Comparison of ENCODE assay signal across 3 cellular contexts in the genomic region with DNA sequence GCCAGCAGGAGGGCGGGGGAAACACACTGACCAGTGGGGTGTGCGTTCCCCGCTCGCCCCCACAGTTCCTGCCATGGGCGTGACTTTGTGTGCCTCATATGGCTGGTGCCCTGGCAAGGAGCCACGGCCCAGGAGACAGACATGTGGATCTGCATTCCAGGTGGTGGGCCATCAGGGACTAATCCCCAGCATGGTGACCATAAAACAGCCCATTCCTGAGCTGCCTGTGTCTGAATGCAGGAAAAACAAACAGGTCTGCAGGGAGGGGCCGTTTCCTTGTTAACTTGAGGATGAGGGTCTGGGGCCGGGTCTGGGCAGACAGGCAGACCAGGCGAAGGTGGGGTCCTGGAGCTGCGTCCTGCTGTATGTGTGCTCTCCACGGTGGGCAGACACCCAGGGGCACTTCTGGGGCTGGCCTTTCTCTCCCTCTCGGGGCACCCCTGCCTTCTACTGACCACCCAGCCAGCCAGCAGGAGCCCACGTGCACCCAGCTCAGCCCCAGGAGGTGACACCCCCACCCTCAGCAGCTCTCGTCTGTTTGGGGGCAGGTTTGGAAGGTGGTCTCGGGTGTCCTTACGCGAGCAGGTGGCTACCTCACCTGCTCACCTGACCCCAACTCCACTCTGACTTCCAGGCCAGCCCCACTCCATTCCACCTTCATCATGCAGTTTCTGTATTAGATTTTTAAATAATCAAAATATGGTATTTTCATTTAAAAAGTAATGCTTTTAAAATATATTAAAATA.
TF ChIP-seq lines count a peak whose summit lies in the region.

No MANE protein-coding gene starts in this region.

TF ChIP-seq in SK-N-SH, 30 proteins besides CTCF, POLR2A, EP300 and RAD21:
- no peak for TF ChIP-seq JUND (IDR thresholded peaks at IDR 0.05)
- TF ChIP-seq TEAD4 (IDR thresholded peaks at IDR 0.05; ENCODE audit: borderline replicate concordance, insufficient read depth): no peak
- TF ChIP-seq, protein P1, sequence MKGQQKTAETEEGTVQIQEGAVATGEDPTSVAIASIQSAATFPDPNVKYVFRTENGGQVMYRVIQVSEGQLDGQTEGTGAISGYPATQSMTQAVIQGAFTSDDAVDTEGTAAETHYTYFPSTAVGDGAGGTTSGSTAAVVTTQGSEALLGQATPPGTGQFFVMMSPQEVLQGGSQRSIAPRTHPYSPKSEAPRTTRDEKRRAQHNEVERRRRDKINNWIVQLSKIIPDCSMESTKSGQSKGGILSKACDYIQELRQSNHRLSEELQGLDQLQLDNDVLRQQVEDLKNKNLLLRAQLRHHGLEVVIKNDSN (IDR thresholded peaks at IDR 0.05; ENCODE audit: borderline replicate concordance, low read depth): no peak
- TF ChIP-seq, protein P2, sequence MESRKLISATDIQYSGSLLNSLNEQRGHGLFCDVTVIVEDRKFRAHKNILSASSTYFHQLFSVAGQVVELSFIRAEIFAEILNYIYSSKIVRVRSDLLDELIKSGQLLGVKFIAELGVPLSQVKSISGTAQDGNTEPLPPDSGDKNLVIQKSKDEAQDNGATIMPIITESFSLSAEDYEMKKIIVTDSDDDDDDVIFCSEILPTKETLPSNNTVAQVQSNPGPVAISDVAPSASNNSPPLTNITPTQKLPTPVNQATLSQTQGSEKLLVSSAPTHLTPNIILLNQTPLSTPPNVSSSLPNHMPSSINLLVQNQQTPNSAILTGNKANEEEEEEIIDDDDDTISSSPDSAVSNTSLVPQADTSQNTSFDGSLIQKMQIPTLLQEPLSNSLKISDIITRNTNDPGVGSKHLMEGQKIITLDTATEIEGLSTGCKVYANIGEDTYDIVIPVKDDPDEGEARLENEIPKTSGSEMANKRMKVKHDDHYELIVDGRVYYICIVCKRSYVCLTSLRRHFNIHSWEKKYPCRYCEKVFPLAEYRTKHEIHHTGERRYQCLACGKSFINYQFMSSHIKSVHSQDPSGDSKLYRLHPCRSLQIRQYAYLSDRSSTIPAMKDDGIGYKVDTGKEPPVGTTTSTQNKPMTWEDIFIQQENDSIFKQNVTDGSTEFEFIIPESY (IDR thresholded peaks at IDR 0.05; ENCODE audit: borderline replicate concordance, low read depth): no peak
- TF ChIP-seq FOSL2 (IDR thresholded peaks at IDR 0.05; ENCODE audit: borderline replicate concordance, low read depth): no peak
- TF ChIP-seq SMC3 (IDR thresholded peaks at IDR 0.05; ENCODE audit: low read depth, low read length): no peak
- TF ChIP-seq RXRA (IDR thresholded peaks at IDR 0.05; ENCODE audit: borderline replicate concordance, low read depth): no peak
- TF ChIP-seq, protein P3, sequence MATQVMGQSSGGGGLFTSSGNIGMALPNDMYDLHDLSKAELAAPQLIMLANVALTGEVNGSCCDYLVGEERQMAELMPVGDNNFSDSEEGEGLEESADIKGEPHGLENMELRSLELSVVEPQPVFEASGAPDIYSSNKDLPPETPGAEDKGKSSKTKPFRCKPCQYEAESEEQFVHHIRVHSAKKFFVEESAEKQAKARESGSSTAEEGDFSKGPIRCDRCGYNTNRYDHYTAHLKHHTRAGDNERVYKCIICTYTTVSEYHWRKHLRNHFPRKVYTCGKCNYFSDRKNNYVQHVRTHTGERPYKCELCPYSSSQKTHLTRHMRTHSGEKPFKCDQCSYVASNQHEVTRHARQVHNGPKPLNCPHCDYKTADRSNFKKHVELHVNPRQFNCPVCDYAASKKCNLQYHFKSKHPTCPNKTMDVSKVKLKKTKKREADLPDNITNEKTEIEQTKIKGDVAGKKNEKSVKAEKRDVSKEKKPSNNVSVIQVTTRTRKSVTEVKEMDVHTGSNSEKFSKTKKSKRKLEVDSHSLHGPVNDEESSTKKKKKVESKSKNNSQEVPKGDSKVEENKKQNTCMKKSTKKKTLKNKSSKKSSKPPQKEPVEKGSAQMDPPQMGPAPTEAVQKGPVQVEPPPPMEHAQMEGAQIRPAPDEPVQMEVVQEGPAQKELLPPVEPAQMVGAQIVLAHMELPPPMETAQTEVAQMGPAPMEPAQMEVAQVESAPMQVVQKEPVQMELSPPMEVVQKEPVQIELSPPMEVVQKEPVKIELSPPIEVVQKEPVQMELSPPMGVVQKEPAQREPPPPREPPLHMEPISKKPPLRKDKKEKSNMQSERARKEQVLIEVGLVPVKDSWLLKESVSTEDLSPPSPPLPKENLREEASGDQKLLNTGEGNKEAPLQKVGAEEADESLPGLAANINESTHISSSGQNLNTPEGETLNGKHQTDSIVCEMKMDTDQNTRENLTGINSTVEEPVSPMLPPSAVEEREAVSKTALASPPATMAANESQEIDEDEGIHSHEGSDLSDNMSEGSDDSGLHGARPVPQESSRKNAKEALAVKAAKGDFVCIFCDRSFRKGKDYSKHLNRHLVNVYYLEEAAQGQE (IDR thresholded peaks at IDR 0.05; ENCODE audit: low read depth, low read length): no peak

TF ChIP-seq in SK-N-SH treated with all-trans-retinoic acid at 6 μM for 48 hours, 23 proteins besides CTCF, POLR2A, EP300 and RAD21 (continues in another document):
- no peak for TF ChIP-seq ZNF8 (CRISPR knock-in tag; IDR thresholded peaks at IDR 0.05)
- TF ChIP-seq ARNTL (CRISPR knock-in tag; IDR thresholded peaks at IDR 0.05; ENCODE audit: borderline replicate concordance, low read depth): no peak
- no peak for TF ChIP-seq GLIS3 (CRISPR knock-in tag; IDR thresholded peaks at IDR 0.05)
- TF ChIP-seq RARB (CRISPR knock-in tag; IDR thresholded peaks at IDR 0.05): no peak
- TF ChIP-seq SNAI2 (CRISPR knock-in tag; IDR thresholded peaks at IDR 0.05): no peak
- TF ChIP-seq, protein P4, sequence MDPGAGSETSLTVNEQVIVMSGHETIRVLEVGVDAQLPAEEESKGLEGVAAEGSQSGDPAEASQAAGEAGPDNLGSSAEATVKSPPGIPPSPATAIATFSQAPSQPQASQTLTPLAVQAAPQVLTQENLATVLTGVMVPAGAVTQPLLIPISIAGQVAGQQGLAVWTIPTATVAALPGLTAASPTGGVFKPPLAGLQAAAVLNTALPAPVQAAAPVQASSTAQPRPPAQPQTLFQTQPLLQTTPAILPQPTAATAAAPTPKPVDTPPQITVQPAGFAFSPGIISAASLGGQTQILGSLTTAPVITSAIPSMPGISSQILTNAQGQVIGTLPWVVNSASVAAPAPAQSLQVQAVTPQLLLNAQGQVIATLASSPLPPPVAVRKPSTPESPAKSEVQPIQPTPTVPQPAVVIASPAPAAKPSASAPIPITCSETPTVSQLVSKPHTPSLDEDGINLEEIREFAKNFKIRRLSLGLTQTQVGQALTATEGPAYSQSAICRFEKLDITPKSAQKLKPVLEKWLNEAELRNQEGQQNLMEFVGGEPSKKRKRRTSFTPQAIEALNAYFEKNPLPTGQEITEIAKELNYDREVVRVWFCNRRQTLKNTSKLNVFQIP (CRISPR knock-in tag; IDR thresholded peaks at IDR 0.05; ENCODE audit: borderline replicate concordance, low read depth): no peak
- TF ChIP-seq, protein P5, sequence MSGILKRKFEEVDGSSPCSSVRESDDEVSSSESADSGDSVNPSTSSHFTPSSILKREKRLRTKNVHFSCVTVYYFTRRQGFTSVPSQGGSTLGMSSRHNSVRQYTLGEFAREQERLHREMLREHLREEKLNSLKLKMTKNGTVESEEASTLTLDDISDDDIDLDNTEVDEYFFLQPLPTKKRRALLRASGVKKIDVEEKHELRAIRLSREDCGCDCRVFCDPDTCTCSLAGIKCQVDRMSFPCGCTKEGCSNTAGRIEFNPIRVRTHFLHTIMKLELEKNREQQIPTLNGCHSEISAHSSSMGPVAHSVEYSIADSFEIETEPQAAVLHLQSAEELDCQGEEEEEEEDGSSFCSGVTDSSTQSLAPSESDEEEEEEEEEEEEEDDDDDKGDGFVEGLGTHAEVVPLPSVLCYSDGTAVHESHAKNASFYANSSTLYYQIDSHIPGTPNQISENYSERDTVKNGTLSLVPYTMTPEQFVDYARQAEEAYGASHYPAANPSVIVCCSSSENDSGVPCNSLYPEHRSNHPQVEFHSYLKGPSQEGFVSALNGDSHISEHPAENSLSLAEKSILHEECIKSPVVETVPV (CRISPR knock-in tag; IDR thresholded peaks at IDR 0.05): no peak
- no peak for TF ChIP-seq ESRRG (CRISPR knock-in tag; IDR thresholded peaks at IDR 0.05)
- TF ChIP-seq TOX (CRISPR knock-in tag; IDR thresholded peaks at IDR 0.05; ENCODE audit: borderline replicate concordance): no peak
- TF ChIP-seq OSR1 (CRISPR knock-in tag; IDR thresholded peaks at IDR 0.05): no peak
- TF ChIP-seq ISL1 (CRISPR knock-in tag; IDR thresholded peaks at IDR 0.05): no peak
- TF ChIP-seq, protein P6, sequence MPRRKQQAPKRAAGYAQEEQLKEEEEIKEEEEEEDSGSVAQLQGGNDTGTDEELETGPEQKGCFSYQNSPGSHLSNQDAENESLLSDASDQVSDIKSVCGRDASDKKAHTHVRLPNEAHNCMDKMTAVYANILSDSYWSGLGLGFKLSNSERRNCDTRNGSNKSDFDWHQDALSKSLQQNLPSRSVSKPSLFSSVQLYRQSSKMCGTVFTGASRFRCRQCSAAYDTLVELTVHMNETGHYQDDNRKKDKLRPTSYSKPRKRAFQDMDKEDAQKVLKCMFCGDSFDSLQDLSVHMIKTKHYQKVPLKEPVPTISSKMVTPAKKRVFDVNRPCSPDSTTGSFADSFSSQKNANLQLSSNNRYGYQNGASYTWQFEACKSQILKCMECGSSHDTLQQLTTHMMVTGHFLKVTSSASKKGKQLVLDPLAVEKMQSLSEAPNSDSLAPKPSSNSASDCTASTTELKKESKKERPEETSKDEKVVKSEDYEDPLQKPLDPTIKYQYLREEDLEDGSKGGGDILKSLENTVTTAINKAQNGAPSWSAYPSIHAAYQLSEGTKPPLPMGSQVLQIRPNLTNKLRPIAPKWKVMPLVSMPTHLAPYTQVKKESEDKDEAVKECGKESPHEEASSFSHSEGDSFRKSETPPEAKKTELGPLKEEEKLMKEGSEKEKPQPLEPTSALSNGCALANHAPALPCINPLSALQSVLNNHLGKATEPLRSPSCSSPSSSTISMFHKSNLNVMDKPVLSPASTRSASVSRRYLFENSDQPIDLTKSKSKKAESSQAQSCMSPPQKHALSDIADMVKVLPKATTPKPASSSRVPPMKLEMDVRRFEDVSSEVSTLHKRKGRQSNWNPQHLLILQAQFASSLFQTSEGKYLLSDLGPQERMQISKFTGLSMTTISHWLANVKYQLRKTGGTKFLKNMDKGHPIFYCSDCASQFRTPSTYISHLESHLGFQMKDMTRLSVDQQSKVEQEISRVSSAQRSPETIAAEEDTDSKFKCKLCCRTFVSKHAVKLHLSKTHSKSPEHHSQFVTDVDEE (CRISPR knock-in tag; IDR thresholded peaks at IDR 0.05): no peak
- no peak for TF ChIP-seq BACH2 (CRISPR knock-in tag; IDR thresholded peaks at IDR 0.05; ENCODE audit: borderline replicate concordance)

TF ChIP-seq in K562, 482 proteins besides CTCF, POLR2A, EP300 and RAD21:
- TF ChIP-seq ZNF589 (CRISPR knock-in tag; IDR thresholded peaks at IDR 0.05; ENCODE audit: low read depth) (no peak), ZNF212 (CRISPR knock-in tag; IDR thresholded peaks at IDR 0.05) (no peak), RUNX1 (IDR thresholded peaks at IDR 0.05; ENCODE audit: low read depth) (no peak), EGR1 (conservative IDR thresholded peaks at IDR 0.05) (0 out of 2 replicates have a peak, but pooled peaks have one; percentile 33)
- TF ChIP-seq, protein P7, sequence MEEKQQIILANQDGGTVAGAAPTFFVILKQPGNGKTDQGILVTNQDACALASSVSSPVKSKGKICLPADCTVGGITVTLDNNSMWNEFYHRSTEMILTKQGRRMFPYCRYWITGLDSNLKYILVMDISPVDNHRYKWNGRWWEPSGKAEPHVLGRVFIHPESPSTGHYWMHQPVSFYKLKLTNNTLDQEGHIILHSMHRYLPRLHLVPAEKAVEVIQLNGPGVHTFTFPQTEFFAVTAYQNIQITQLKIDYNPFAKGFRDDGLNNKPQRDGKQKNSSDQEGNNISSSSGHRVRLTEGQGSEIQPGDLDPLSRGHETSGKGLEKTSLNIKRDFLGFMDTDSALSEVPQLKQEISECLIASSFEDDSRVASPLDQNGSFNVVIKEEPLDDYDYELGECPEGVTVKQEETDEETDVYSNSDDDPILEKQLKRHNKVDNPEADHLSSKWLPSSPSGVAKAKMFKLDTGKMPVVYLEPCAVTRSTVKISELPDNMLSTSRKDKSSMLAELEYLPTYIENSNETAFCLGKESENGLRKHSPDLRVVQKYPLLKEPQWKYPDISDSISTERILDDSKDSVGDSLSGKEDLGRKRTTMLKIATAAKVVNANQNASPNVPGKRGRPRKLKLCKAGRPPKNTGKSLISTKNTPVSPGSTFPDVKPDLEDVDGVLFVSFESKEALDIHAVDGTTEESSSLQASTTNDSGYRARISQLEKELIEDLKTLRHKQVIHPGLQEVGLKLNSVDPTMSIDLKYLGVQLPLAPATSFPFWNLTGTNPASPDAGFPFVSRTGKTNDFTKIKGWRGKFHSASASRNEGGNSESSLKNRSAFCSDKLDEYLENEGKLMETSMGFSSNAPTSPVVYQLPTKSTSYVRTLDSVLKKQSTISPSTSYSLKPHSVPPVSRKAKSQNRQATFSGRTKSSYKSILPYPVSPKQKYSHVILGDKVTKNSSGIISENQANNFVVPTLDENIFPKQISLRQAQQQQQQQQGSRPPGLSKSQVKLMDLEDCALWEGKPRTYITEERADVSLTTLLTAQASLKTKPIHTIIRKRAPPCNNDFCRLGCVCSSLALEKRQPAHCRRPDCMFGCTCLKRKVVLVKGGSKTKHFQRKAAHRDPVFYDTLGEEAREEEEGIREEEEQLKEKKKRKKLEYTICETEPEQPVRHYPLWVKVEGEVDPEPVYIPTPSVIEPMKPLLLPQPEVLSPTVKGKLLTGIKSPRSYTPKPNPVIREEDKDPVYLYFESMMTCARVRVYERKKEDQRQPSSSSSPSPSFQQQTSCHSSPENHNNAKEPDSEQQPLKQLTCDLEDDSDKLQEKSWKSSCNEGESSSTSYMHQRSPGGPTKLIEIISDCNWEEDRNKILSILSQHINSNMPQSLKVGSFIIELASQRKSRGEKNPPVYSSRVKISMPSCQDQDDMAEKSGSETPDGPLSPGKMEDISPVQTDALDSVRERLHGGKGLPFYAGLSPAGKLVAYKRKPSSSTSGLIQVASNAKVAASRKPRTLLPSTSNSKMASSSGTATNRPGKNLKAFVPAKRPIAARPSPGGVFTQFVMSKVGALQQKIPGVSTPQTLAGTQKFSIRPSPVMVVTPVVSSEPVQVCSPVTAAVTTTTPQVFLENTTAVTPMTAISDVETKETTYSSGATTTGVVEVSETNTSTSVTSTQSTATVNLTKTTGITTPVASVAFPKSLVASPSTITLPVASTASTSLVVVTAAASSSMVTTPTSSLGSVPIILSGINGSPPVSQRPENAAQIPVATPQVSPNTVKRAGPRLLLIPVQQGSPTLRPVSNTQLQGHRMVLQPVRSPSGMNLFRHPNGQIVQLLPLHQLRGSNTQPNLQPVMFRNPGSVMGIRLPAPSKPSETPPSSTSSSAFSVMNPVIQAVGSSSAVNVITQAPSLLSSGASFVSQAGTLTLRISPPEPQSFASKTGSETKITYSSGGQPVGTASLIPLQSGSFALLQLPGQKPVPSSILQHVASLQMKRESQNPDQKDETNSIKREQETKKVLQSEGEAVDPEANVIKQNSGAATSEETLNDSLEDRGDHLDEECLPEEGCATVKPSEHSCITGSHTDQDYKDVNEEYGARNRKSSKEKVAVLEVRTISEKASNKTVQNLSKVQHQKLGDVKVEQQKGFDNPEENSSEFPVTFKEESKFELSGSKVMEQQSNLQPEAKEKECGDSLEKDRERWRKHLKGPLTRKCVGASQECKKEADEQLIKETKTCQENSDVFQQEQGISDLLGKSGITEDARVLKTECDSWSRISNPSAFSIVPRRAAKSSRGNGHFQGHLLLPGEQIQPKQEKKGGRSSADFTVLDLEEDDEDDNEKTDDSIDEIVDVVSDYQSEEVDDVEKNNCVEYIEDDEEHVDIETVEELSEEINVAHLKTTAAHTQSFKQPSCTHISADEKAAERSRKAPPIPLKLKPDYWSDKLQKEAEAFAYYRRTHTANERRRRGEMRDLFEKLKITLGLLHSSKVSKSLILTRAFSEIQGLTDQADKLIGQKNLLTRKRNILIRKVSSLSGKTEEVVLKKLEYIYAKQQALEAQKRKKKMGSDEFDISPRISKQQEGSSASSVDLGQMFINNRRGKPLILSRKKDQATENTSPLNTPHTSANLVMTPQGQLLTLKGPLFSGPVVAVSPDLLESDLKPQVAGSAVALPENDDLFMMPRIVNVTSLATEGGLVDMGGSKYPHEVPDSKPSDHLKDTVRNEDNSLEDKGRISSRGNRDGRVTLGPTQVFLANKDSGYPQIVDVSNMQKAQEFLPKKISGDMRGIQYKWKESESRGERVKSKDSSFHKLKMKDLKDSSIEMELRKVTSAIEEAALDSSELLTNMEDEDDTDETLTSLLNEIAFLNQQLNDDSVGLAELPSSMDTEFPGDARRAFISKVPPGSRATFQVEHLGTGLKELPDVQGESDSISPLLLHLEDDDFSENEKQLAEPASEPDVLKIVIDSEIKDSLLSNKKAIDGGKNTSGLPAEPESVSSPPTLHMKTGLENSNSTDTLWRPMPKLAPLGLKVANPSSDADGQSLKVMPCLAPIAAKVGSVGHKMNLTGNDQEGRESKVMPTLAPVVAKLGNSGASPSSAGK (IDR thresholded peaks at IDR 0.05): no peak
